In the genomic region with DNA sequence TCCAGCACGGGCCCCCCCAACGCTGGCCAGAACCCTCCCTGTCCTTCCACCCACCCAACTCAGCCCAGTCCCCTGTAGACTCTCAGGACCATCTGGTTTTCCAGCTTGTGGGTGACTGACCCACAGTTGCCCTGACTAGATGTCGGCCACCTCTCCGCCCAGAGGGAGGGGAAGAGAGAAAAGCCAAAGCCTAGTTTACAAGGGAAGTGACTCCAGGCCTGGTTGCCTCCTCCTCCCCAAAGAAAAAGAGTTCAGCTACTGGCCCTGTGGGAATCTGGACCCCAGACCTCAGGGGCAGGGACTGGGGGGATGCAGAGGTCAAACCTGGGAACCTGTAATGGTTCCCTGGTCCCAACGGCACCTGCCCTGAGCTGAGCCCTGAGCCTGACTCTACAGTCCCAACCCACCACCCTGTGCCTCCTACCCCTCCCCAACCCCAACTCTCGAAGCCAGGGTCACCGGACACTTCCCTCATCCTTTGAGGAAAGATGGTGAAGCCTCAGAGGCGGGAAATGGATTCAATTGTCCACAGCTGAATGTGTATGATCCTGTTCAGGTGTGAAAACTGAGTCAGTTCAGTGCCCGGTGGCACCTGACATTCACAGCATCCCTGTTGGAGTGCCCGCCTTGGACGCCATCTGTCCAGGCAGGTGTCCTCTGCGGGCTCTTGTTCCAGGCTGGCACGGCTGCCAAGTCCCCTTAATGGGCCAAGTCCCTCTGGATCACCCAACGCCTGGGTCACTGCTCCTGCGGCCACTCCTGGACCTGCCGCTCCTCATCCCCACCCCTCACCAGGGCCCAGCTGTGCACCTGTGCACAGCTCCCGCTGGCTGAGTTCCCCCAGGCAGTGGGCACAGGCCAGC, we compare ENCODE assay signal across 10 cellular contexts. TPM values are rescaled to one million over a fixed set of nuclear protein-coding genes. Genes with fewer than 3 reads are reported as not detected.
DNase-seq lines count a peak whose midpoint lies in the region; ATAC-seq, FAIRE-seq and TF ChIP-seq lines count a peak whose summit lies in the region.
"Had no signal": no experiment of that assay in that cellular context is flagged by ENCODE, and none has a peak within 500 bp of the region (broad histone marks: within the 10 kb centered on the region; RNA-seq: fewer than 3 reads in every experiment).

No MANE protein-coding gene starts in this region.

- H3K27me3 ChIP-seq in BE2C (no peaks in the 10 kb centered on the region), dorsolateral prefrontal cortex (no peaks in the 10 kb centered on the region), neuronal stem cell (ENCODE audit: control insufficient read depth in 3 of 3, insufficient read depth in 3 of 3, low read depth in 1 of 3, low read length in 3 of 3) (peaks cover 0 to 25% (median 12%) of the 10 kb centered on the region in 3 experiments)

- no CpG with 5 or more reads among the region's 17 CpGs for WGBS in neuronal stem cell (ENCODE audit: extremely low coverage in 2 of 2, insufficient read length in 2 of 2, insufficient replicate concordance in 1 of 2), 2 donors

- H2BK5ac ChIP-seq in neuronal stem cell (ENCODE audit: low read length): no peak overlapping the region

- no peaks in the 10 kb centered on the region for H3K36me3 ChIP-seq in BE2C
- no peaks in the 10 kb centered on the region for H3K36me3 ChIP-seq in neuronal stem cell (replicated peaks in 1 of 2; ENCODE audit: control insufficient read depth in 2 of 2, insufficient read depth in 2 of 2, low read length in 2 of 2)

- no peak overlapping the region for H2AK5ac ChIP-seq in neuronal stem cell (ENCODE audit: low read depth, low read length)

- H4K91ac ChIP-seq in neuronal stem cell (ENCODE audit: low read depth, low read length, poor library complexity): no peak overlapping the region

- H3K27ac ChIP-seq in dorsolateral prefrontal cortex: peak overlapping the region in 41 of 59 donors; percentile 3 to 82 (median 48)
- no peak overlapping the region for H3K27ac ChIP-seq in neuronal stem cell (replicated peaks; ENCODE audit: low read length)

- H3K23ac ChIP-seq in neuronal stem cell (ENCODE audit: low read depth, low read length, poor library complexity): no peak overlapping the region

- H3K4me1 ChIP-seq in BE2C (peaks cover 57% of the 10 kb centered on the region), neuronal stem cell (ENCODE audit: control insufficient read depth in 2 of 2, insufficient read depth in 1 of 2, low read depth in 1 of 2, low read length in 2 of 2) (peaks cover 2 to 9% of the 10 kb centered on the region in 2 donors)

- peaks cover 4% of the 10 kb centered on the region for H3K79me1 ChIP-seq in neuronal stem cell (ENCODE audit: low read depth, low read length)

- no peak overlapping the region for H3K9ac ChIP-seq in neuronal stem cell (ENCODE audit: low read depth, low read length, poor library complexity)

- no peak overlapping the region for H2BK120ac ChIP-seq in neuronal stem cell (ENCODE audit: low read depth, low read length)

- H3K4ac ChIP-seq in neuronal stem cell (ENCODE audit: low read length): no peak overlapping the region

- H3K9me3 ChIP-seq in BE2C (no peaks in the 10 kb centered on the region), neuronal stem cell (replicated peaks in 1 of 2; ENCODE audit: control insufficient read depth in 2 of 2, insufficient read depth in 1 of 2, low read depth in 1 of 2, low read length in 2 of 2) (no peaks in the 10 kb centered on the region)

- H3K18ac ChIP-seq in neuronal stem cell (ENCODE audit: low read length): peak overlapping the region; percentile 14

- FAIRE-seq in D721Med (lab: Jason Lieb, UNC): no peak

- H2BK12ac ChIP-seq in neuronal stem cell (ENCODE audit: low read length): no peak overlapping the region

- ATAC-seq in left colon: no peak

- DNase-seq in BE2C: peak; percentile 7
- DNase-seq in NCI-H69 (lab: John Stamatoyannopoulos, UW): peak; percentile 92
- DNase-seq in dorsolateral prefrontal cortex: peak in 2 of 10 donors; percentile 43 to 89
- no peak for DNase-seq in neuronal stem cell (ENCODE audit: low spot score)
- no peak for DNase-seq in D721Med (ENCODE audit: insufficient read length, low spot score)
- DNase-seq in COLO668 (lab: John Stamatoyannopoulos, UW; ENCODE audit: unreplicated experiment): no peak
- DNase-seq in SW480 (ENCODE audit: low spot score): no peak
- no peak for DNase-seq in left colon
- DNase-seq: activated CD4-positive, CD25-positive, alpha-beta regulatory T cell treated with anti-CD3 and anti-CD28 coated beads, Interleukin-2, amount 50 U/mL, for 72 hours; NCI-H2171 had no signal

- intact Hi-C loops in dorsolateral prefrontal cortex (cut with DNase I) (loop anchor here (5.0 kb wide), 3 partner anchors 299 to 319 kb away; partner anchors contain the start of gene GTSE1 (in 1 of the 2)), left colon (cut with DNase I, micrococcal nuclease) (loop anchor here (10.0 kb wide), 1 partner anchor 317 kb away; no protein-coding TSS in a partner anchor)

- no peak overlapping the region for H2BK15ac ChIP-seq in neuronal stem cell (ENCODE audit: low read length)

- no peak overlapping the region for H3K4me3 ChIP-seq in BE2C (ENCODE audit: low read depth, low read length)
- H3K4me3 ChIP-seq in dorsolateral prefrontal cortex: peak overlapping the region in 10 of 59 donors; percentile 1 to 29 (median 18)
- H3K4me3 ChIP-seq in neuronal stem cell (ENCODE audit: low read length in 2 of 2): no peak overlapping the region

- H2AFZ ChIP-seq in neuronal stem cell (ENCODE audit: low read length): peak overlapping the region; percentile 88

- no peak overlapping the region for H3K4me2 ChIP-seq in neuronal stem cell (ENCODE audit: insufficient read depth, low read length, poor library complexity, severe bottlenecking)

- H3K14ac ChIP-seq in neuronal stem cell (ENCODE audit: low read length): no peak overlapping the region

- TF ChIP-seq CTCF in BE2C (IDR thresholded peaks at IDR 0.05; ENCODE audit: low read depth, low read length) (no peak), dorsolateral prefrontal cortex (IDR thresholded peaks at IDR 0.05 in 54 of 56, conservative IDR thresholded peaks at IDR 0.05 in 2 of 56; ENCODE audit: low read depth in 1 of 56, partially characterized antibody in 56 of 56) (peak in 2 of 56 donors; percentile 1 to 2), D721Med (IDR thresholded peaks at IDR 0.05; ENCODE audit: insufficient read depth, missing control alignments) (no peak)

- no peak overlapping the region for H4K8ac ChIP-seq in neuronal stem cell (ENCODE audit: low read depth, low read length)

RNA-seq across cellular contexts. Expression of gene WNT7B, which starts 21.0 kb away (rescaled TPM):
- polyA plus RNA-seq in BE2C (2012; ENCODE audit: insufficient read depth, insufficient read length, low read depth): not detected
- total RNA-seq in dorsolateral prefrontal cortex: 10 to 100 TPM in 1 of 120 experiments, 1 to 10 TPM in 118, under 1 TPM in 1; 0.67 to 11.8 (median 2.7) TPM
- polyA plus RNA-seq in neuronal stem cell (2013, experiment 1 of 2): 8.6 TPM
- 8.5 TPM for polyA plus RNA-seq in neuronal stem cell (2013, experiment 2 of 2)
- not detected for total RNA-seq in left colon

Comparison
In these comparisons a context has a peak if more than half of its experiments do, and no peak if none do; other contexts are left out.
1. DNase-seq: peak in BE2C (single experiment) and NCI-H69 (single experiment); none in neuronal stem cell (single experiment), D721Med (single experiment), COLO668 (single experiment), SW480 (single experiment) and left colon (0 of 2).